ENCODE assay signal across 7 cellular contexts in the genomic region with DNA sequence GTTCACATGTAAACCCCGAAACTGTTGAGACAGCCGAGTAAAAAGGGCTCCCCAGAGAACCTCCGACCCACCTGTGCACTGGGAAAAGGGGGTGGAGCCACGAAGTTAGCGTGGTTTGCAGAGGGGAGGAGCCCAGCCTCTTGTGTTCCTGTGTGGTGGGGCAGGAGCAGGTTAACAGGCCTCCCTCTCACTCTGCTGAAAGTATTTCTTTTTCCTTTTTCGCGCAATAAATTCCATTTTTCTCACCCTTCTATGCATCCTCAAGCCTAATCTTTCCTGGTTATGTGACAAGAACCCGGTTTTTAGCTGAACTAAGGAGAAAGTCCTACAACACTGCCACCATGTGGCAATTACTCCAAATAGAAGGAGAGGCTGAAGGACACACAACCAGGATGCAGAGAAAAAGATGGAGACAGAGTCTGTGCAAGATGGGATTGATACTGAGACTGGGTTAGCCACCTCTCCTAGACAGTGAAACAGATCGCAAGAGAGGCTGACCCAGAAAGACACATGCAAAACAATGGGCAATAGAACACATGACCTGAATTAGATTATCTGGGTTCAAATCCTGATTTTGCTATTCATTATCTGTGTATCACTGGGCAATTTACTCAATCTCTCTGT.
DNase-seq lines count a peak whose midpoint lies in the region; ATAC-seq and TF ChIP-seq lines count a peak whose summit lies in the region.

No MANE protein-coding gene starts in this region.

- intact Hi-C loops in HCT116 (cut with micrococcal nuclease) = loop anchor here (1.0 to 2.0 kb wide), 3 partner anchors 472 to 738 kb away; no protein-coding TSS in a partner anchor

- H3K9ac ChIP-seq in HCT116 (ENCODE audit: low read length) (no peak overlapping the region), SU-DHL-6 (ENCODE audit: low read length) (peak overlapping the region; percentile 33)

- peak; percentile 73 for TF ChIP-seq CTCF in GM10266 (IDR thresholded peaks at IDR 0.05; ENCODE audit: control insufficient read depth, insufficient read depth, low read depth, missing control alignments)
- peak; percentile 72 to 90 (median 80) for TF ChIP-seq CTCF in HCT116 (IDR thresholded peaks at IDR 0.05 in 2 of 3, conservative IDR thresholded peaks at IDR 0.05 in 1 of 3; ENCODE audit: borderline replicate concordance in 1 of 3, insufficient read depth in 1 of 3, low read depth in 2 of 3, low read length in 2 of 3)
- TF ChIP-seq CTCF in SU-DHL-6 (IDR thresholded peaks at IDR 0.05; ENCODE audit: insufficient read depth, low read length, poor library complexity, severe bottlenecking) = peak; percentile 100
- peak; percentile 76 for TF ChIP-seq CTCF in brain microvascular endothelial cell (IDR thresholded peaks at IDR 0.05; ENCODE audit: low read depth, low read length, missing control alignments)

- CTCF ChIA-PET in HCT116 (lab: Charles Lee) = interaction anchor here (1.2 to 1.6 kb wide), 2 partner anchors 9 to 48 kb away, joined by 5 read pairs; no protein-coding TSS in a partner anchor

- RAD21 ChIA-PET in HCT116 (lab: Charles Lee; ENCODE audit: low non-redundant PET in 1 of 2, low total read pairs in 2 of 2, uncharacterized antibody in 2 of 2, unreplicated experiment in 2 of 2) = no interaction called here

- H3K9me2 ChIP-seq in HCT116 (ENCODE audit: insufficient read depth) (no peaks in the 10 kb centered on the region), SU-DHL-6 (replicated peaks; ENCODE audit: insufficient read depth, low read length) (no peaks in the 10 kb centered on the region)

- peaks cover 0 to 10% of the 10 kb centered on the region in 2 experiments; a peak in 2 of 4 replicates for H3K4me1 ChIP-seq in HCT116 (ENCODE audit: control insufficient read depth in 1 of 2, insufficient read depth in 2 of 2, low read length in 2 of 2)

- no peaks in the 10 kb centered on the region for H3K9me3 ChIP-seq in HCT116 (ENCODE audit: control insufficient read depth in 1 of 2, insufficient read depth in 1 of 2, low read depth in 1 of 2, low read length in 2 of 2)
- H3K9me3 ChIP-seq in SU-DHL-6 (ENCODE audit: insufficient read depth, low read length) = no peaks in the 10 kb centered on the region

- H3K27ac ChIP-seq in HCT116 (ENCODE audit: low read depth, low read length) (no peak overlapping the region), SU-DHL-6 (ENCODE audit: low read depth, low read length) (no peak overlapping the region), brain microvascular endothelial cell (no peak overlapping the region)

- TF ChIP-seq POLR2A in HCT116 (IDR thresholded peaks at IDR 0.05; ENCODE audit: borderline replicate concordance, extremely low read depth, insufficient read depth, insufficient read length) = no peak

- peak; percentile 35 for DNase-seq in GM10266 (ENCODE audit: extremely low spot score)
- peak; percentile 52 for DNase-seq in HCT116 (ENCODE audit: low read depth, low spot score)
- DNase-seq in NCI-H1092 treated with DMSO at 0.1 percent for 48 hours (lab: John Stamatoyannopoulos, UW) = peak; percentile 64
- DNase-seq in brain microvascular endothelial cell = peak; percentile 71
- peak; percentile 69 for DNase-seq in iPS-NIHi11 (ENCODE audit: low spot score)
- peak; percentile 12 for DNase-seq in stimulated activated CD4-positive, alpha-beta T cell treated with anti-CD3 and anti-CD28 coated beads, Interleukin-12 subunit alpha, Interleukin-12 subunit beta, amount 100 ng/mL, for 4 hours

- H3K79me2 ChIP-seq in HCT116 (ENCODE audit: insufficient read depth, low read length) (no peaks in the 10 kb centered on the region), SU-DHL-6 (ENCODE audit: insufficient read depth, low read length) (no peaks in the 10 kb centered on the region)

- H3K4me3 ChIP-seq in HCT116 (replicated peaks in 1 of 2; ENCODE audit: low read depth in 1 of 2, low read length in 2 of 2) (peak overlapping the region; percentile 34 to 47), SU-DHL-6 (ENCODE audit: insufficient read depth, low read length, poor library complexity, severe bottlenecking) (peak overlapping the region; percentile 51), brain microvascular endothelial cell (ENCODE audit: low read depth, low read length) (peak overlapping the region; percentile 33)

- H3K36me3 ChIP-seq in HCT116 (ENCODE audit: control insufficient read depth in 1 of 2, insufficient read depth in 2 of 2, low read length in 2 of 2) = no peaks in the 10 kb centered on the region
- no peaks in the 10 kb centered on the region for H3K36me3 ChIP-seq in SU-DHL-6 (ENCODE audit: low read length)
- H3K36me3 ChIP-seq in brain microvascular endothelial cell (replicated peaks) = no peaks in the 10 kb centered on the region

- peak overlapping the region; percentile 68 for H3K4me2 ChIP-seq in HCT116 (ENCODE audit: low read length)
- H3K4me2 ChIP-seq in SU-DHL-6 (ENCODE audit: low read depth, low read length, poor library complexity, severe bottlenecking) = peak overlapping the region; percentile 57

- no peaks in the 10 kb centered on the region for H3F3A ChIP-seq in SU-DHL-6 (ENCODE audit: insufficient read depth)

- H2AFZ ChIP-seq in HCT116 (ENCODE audit: low read depth, low read length, poor library complexity, severe bottlenecking) = peak overlapping the region; percentile 98
- H2AFZ ChIP-seq in SU-DHL-6 (ENCODE audit: low read depth, low read length, severe bottlenecking) = peak overlapping the region; percentile 86

- BruUV-seq in HCT116 (replicated peaks; lab: Mats Ljungman, UMichigan) = no TSS peak

- TF ChIP-seq RAD21 in HCT116 (IDR thresholded peaks at IDR 0.05; ENCODE audit: low read depth) = peak; percentile 90

- H4K20me1 ChIP-seq in HCT116 (ENCODE audit: insufficient read depth) (no peaks in the 10 kb centered on the region), SU-DHL-6 (ENCODE audit: low read depth, low read length) (no peaks in the 10 kb centered on the region)

- peak; percentile 99 for ATAC-seq in HCT116

- H3K27me3 ChIP-seq in HCT116 (ENCODE audit: insufficient read depth, low read length) = no peaks in the 10 kb centered on the region
- H3K27me3 ChIP-seq in SU-DHL-6 (ENCODE audit: low read length) = no peaks in the 10 kb centered on the region
- peaks cover 5% of the 10 kb centered on the region for H3K27me3 ChIP-seq in brain microvascular endothelial cell (replicated peaks)

- POLR2A ChIA-PET in HCT116 (lab: Charles Lee) = no interaction called here

- in situ Hi-C loops in brain microvascular endothelial cell (cut with HindIII; ENCODE audit: low pct_ligation_motif_present, low sequenced_read_pairs) = no loop called here

TF ChIP-seq in HCT116, 20 proteins besides CTCF, POLR2A, EP300 and RAD21:
- TF ChIP-seq, protein P1, sequence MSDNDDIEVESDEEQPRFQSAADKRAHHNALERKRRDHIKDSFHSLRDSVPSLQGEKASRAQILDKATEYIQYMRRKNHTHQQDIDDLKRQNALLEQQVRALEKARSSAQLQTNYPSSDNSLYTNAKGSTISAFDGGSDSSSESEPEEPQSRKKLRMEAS (IDR thresholded peaks at IDR 0.05) = no peak
- TF ChIP-seq YY1 (IDR thresholded peaks at IDR 0.05; ENCODE audit: extremely low read depth, insufficient replicate concordance, low read depth, low read length) = peak; percentile 54
- TF ChIP-seq, protein P2, sequence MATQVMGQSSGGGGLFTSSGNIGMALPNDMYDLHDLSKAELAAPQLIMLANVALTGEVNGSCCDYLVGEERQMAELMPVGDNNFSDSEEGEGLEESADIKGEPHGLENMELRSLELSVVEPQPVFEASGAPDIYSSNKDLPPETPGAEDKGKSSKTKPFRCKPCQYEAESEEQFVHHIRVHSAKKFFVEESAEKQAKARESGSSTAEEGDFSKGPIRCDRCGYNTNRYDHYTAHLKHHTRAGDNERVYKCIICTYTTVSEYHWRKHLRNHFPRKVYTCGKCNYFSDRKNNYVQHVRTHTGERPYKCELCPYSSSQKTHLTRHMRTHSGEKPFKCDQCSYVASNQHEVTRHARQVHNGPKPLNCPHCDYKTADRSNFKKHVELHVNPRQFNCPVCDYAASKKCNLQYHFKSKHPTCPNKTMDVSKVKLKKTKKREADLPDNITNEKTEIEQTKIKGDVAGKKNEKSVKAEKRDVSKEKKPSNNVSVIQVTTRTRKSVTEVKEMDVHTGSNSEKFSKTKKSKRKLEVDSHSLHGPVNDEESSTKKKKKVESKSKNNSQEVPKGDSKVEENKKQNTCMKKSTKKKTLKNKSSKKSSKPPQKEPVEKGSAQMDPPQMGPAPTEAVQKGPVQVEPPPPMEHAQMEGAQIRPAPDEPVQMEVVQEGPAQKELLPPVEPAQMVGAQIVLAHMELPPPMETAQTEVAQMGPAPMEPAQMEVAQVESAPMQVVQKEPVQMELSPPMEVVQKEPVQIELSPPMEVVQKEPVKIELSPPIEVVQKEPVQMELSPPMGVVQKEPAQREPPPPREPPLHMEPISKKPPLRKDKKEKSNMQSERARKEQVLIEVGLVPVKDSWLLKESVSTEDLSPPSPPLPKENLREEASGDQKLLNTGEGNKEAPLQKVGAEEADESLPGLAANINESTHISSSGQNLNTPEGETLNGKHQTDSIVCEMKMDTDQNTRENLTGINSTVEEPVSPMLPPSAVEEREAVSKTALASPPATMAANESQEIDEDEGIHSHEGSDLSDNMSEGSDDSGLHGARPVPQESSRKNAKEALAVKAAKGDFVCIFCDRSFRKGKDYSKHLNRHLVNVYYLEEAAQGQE (IDR thresholded peaks at IDR 0.05; ENCODE audit: low read depth) = no peak
- TF ChIP-seq ELF1 (IDR thresholded peaks at IDR 0.05; ENCODE audit: borderline replicate concordance, low read depth) = no peak
- no peak for TF ChIP-seq CBX3 (IDR thresholded peaks at IDR 0.05; ENCODE audit: low read depth)
- TF ChIP-seq, protein P3, sequence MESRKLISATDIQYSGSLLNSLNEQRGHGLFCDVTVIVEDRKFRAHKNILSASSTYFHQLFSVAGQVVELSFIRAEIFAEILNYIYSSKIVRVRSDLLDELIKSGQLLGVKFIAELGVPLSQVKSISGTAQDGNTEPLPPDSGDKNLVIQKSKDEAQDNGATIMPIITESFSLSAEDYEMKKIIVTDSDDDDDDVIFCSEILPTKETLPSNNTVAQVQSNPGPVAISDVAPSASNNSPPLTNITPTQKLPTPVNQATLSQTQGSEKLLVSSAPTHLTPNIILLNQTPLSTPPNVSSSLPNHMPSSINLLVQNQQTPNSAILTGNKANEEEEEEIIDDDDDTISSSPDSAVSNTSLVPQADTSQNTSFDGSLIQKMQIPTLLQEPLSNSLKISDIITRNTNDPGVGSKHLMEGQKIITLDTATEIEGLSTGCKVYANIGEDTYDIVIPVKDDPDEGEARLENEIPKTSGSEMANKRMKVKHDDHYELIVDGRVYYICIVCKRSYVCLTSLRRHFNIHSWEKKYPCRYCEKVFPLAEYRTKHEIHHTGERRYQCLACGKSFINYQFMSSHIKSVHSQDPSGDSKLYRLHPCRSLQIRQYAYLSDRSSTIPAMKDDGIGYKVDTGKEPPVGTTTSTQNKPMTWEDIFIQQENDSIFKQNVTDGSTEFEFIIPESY (IDR thresholded peaks at IDR 0.05; ENCODE audit: extremely low read depth, insufficient replicate concordance, low read length) = no peak
- no peak for TF ChIP-seq FOSL1 (IDR thresholded peaks at IDR 0.05; ENCODE audit: low read depth)

Comparison
In these comparisons a context has a peak if more than half of its experiments do, and no peak if none do; other contexts are left out.
1. DNase-seq: peak in every context shown above with its lines; median percentile 71 in brain microvascular endothelial cell; 69 in iPS-NIHi11; 64 in NCI-H1092 treated with DMSO at 0.1 percent for 48 hours; 52 in HCT116; 35 in GM10266; 12 in stimulated activated CD4-positive, alpha-beta T cell treated with anti-CD3 and anti-CD28 coated beads, Interleukin-12 subunit alpha, Interleukin-12 subunit beta, amount 100 ng/mL, for 4 hours.